In the genomic region with DNA sequence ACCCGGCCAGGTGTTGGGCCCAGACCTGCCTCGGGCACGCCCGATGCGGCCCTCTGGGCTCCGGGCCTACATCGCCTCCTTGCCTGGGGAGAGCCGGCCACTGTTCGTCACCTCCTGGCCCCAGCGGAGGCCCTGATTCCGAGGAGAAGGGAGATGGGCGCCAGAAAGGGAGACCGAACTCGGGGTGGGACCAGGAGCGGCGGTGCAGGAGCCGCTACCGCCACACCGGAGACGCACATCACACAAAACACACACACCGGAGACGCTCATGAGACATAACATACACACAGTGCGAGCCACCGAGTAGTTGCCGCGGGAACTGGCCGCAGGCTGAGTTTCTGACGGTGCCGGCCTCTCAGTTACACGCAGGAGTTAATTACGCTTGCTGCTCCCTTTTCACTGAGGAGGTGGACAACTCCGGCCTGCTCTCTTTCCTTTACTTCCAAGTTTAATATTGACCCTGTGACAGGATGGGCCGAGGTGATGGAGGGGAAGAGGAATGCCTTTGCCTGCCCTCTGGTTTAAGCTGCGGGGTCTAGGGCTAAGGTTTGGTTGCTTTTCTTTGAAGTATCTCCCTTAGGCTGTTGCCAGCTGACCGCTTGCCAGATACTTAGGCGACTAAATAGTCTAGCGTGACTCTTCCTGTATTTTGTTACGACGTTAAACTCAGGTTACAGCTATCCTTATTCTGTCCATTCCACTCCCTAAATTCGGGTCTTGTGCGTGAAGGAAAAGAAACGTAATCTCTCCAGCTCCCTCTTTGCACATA, we compare ENCODE assay signal across 8 cellular contexts. TPM values are rescaled to one million over a fixed set of nuclear protein-coding genes. Genes with fewer than 3 reads are reported as not detected.
A peak's percentile ranks its signal among the peaks of the same experiment; 100 is the strongest.
DNase-seq lines count a peak whose midpoint lies in the region; ATAC-seq, FAIRE-seq and TF ChIP-seq lines count a peak whose summit lies in the region.

No MANE protein-coding gene starts in this region.

- no peaks in the 10 kb centered on the region for H3K27me3 Mint-ChIP-seq in activated CD4-positive, alpha-beta memory T cell treated with anti-CD3 and anti-CD28 coated beads for 36 hours
- H3K27me3 Mint-ChIP-seq in naive thymus-derived CD4-positive, alpha-beta T cell: peaks cover 0 to 2% (median 0%) of the 10 kb centered on the region in 5 donors

- H3K9me3 ChIP-seq in fibroblast of lung (ENCODE audit: control insufficient read depth, insufficient read depth, low read depth, low read length) (no peaks in the 10 kb centered on the region), transverse colon (no peaks in the 10 kb centered on the region)
- H3K9me3 ChIP-seq in naive thymus-derived CD4-positive, alpha-beta T cell (ENCODE audit: control insufficient read depth in 2 of 3, low read length in 3 of 3): no peaks in the 10 kb centered on the region

- no peak for TF ChIP-seq CTCF in fibroblast of lung (conservative IDR thresholded peaks at IDR 0.05 in 1 of 2, IDR thresholded peaks at IDR 0.05 in 1 of 2; ENCODE audit: low read depth in 1 of 2, low read length in 2 of 2)
- TF ChIP-seq CTCF in transverse colon (IDR thresholded peaks at IDR 0.05): no peak

- TF ChIP-seq EP300 in transverse colon (IDR thresholded peaks at IDR 0.05; ENCODE audit: low read depth): no peak

- CTCF ChIA-PET in activated CD4-positive, alpha-beta memory T cell treated with anti-CD3 and anti-CD28 coated beads for 36 hours (lab: Charles Lee): interaction anchor here (0.7 to 2.1 kb wide), 14 partner anchors 9 to 110 kb away, joined by 3 to 24 read pairs (median 4); a partner anchor contains a TSS
- CTCF ChIA-PET in naive thymus-derived CD4-positive, alpha-beta T cell (lab: Charles Lee): interaction anchor here (0.7 to 1.6 kb wide), 4 partner anchors 12 to 110 kb away, joined by 3 to 5 read pairs (median 4); a partner anchor contains a TSS

- peaks cover 2% of the 10 kb centered on the region for H3K36me3 ChIP-seq in fibroblast of lung (ENCODE audit: control insufficient read depth, insufficient read depth, low read length)
- peaks cover 0 to 7% (median 0%) of the 10 kb centered on the region in 3 experiments for H3K36me3 ChIP-seq in naive thymus-derived CD4-positive, alpha-beta T cell (ENCODE audit: control insufficient read depth in 2 of 3, insufficient read depth in 3 of 3, low read length in 3 of 3)
- peaks cover 0 to 1% (median 0%) of the 10 kb centered on the region in 4 donors for H3K36me3 ChIP-seq in transverse colon

- H3K4me3 Mint-ChIP-seq in activated CD4-positive, alpha-beta memory T cell treated with anti-CD3 and anti-CD28 coated beads for 36 hours: peak overlapping the region; percentile 91
- H3K4me3 Mint-ChIP-seq in naive thymus-derived CD4-positive, alpha-beta T cell: peak overlapping the region; percentile 91 to 100 (median 95)

- peak; percentile 53 for ATAC-seq in HG02938 (IDR thresholded peaks at IDR 0.05; ENCODE audit: unreplicated experiment)
- peak; percentile 46 for ATAC-seq in naive thymus-derived CD4-positive, alpha-beta T cell

- H3K27ac ChIP-seq in fibroblast of lung (ENCODE audit: insufficient read depth, low read length): peak overlapping the region; percentile 97
- peak overlapping the region; percentile 95 for H3K27ac ChIP-seq in naive thymus-derived CD4-positive, alpha-beta T cell (ENCODE audit: low read depth, low read length)
- peak overlapping the region; percentile 95 to 99 (median 96) for H3K27ac ChIP-seq in transverse colon

- POLR2A ChIA-PET in activated CD4-positive, alpha-beta memory T cell treated with anti-CD3 and anti-CD28 coated beads for 36 hours (lab: Charles Lee): interaction anchor here (0.8 to 4.0 kb wide), 12 partner anchors 10 to 1173 kb away, joined by 3 to 29 read pairs (median 5); a partner anchor contains a TSS
- POLR2A ChIA-PET in naive thymus-derived CD4-positive, alpha-beta T cell (lab: Charles Lee): interaction anchor here (0.5 to 5.0 kb wide), 33 partner anchors 10 to 1314 kb away, joined by 3 to 73 read pairs (median 5); a partner anchor contains a TSS

- H3K4me1 Mint-ChIP-seq in activated CD4-positive, alpha-beta memory T cell treated with anti-CD3 and anti-CD28 coated beads for 36 hours (ENCODE audit: low read depth): peaks cover 63% of the 10 kb centered on the region
- peaks cover 32 to 89% (median 76%) of the 10 kb centered on the region in 7 donors for H3K4me1 Mint-ChIP-seq in naive thymus-derived CD4-positive, alpha-beta T cell

- peak overlapping the region; percentile 90 for H3K4me2 ChIP-seq in fibroblast of lung (ENCODE audit: extremely low read depth, insufficient read depth, low read length)

- H3K36me3 Mint-ChIP-seq in activated CD4-positive, alpha-beta memory T cell treated with anti-CD3 and anti-CD28 coated beads for 36 hours: peaks cover 21% of the 10 kb centered on the region
- H3K36me3 Mint-ChIP-seq in naive thymus-derived CD4-positive, alpha-beta T cell: peaks cover 7 to 18% (median 10%) of the 10 kb centered on the region in 5 donors

- H3K27ac Mint-ChIP-seq in activated CD4-positive, alpha-beta memory T cell treated with anti-CD3 and anti-CD28 coated beads for 36 hours: peak overlapping the region; percentile 94
- H3K27ac Mint-ChIP-seq in naive thymus-derived CD4-positive, alpha-beta T cell: peak overlapping the region; percentile 92 to 99 (median 98)

- FAIRE-seq in GM18507 (lab: Jason Lieb, UNC): peak; percentile 61

- WGBS in transverse colon (ENCODE audit: low coverage in 1 of 2), 2 donors: 0% methylated on average over 33 to 36 of the region's 42 CpGs

- H2AFZ ChIP-seq in fibroblast of lung (ENCODE audit: low read length): peak overlapping the region; percentile 47

- H3K79me2 ChIP-seq in fibroblast of lung (ENCODE audit: control insufficient read depth, insufficient read depth, low read length): peaks cover 53% of the 10 kb centered on the region

- TF ChIP-seq POLR2A in transverse colon (IDR thresholded peaks at IDR 0.05): no peak

- in situ Hi-C loops in transverse colon (cut with MboI; ENCODE audit: low pct_ligation_motif_present in 1 of 4, low pct_unique_long_range_greater_than_20kb in 1 of 4, low sequenced_read_pairs in 3 of 4): no loop called here

- no peaks in the 10 kb centered on the region for H3K9me3 Mint-ChIP-seq in activated CD4-positive, alpha-beta memory T cell treated with anti-CD3 and anti-CD28 coated beads for 36 hours
- no peaks in the 10 kb centered on the region for H3K9me3 Mint-ChIP-seq in naive thymus-derived CD4-positive, alpha-beta T cell

- intact Hi-C loops in activated CD4-positive, alpha-beta memory T cell treated with anti-CD3 and anti-CD28 coated beads for 36 hours (cut with micrococcal nuclease): loop anchor here (1.0 to 10.0 kb wide), 8 partner anchors 103 to 1170 kb away; a partner anchor contains a TSS
- intact Hi-C loops in naive thymus-derived CD4-positive, alpha-beta T cell (cut with micrococcal nuclease): loop anchor here (1.0 to 10.0 kb wide), 13 partner anchors 61 to 1173 kb away; a partner anchor contains a TSS
- intact Hi-C loops in transverse colon (cut with DNase I; ENCODE audit: low total_unique reads): no loop called here

- H3K27me3 ChIP-seq in fibroblast of lung (ENCODE audit: control insufficient read depth, insufficient read depth, low read length) (no peaks in the 10 kb centered on the region), transverse colon (no peaks in the 10 kb centered on the region)
- no peaks in the 10 kb centered on the region for H3K27me3 ChIP-seq in naive thymus-derived CD4-positive, alpha-beta T cell (ENCODE audit: control insufficient read depth in 2 of 2, insufficient read depth in 2 of 2, low read length in 2 of 2)

- peak; percentile 43 to 64 for DNase-seq in AML-193 (lab: John Stamatoyannopoulos, UW)
- peak; percentile 15 for DNase-seq in GM18507 (ENCODE audit: extremely low spot score, insufficient read length, low read depth)
- DNase-seq in NCI-H146 treated with DMSO at 0.1 percent for 48 hours (lab: John Stamatoyannopoulos, UW; ENCODE audit: unreplicated experiment): peak; percentile 52
- peak; percentile 66 for DNase-seq in activated CD4-positive, alpha-beta memory T cell treated with anti-CD3 and anti-CD28 coated beads for 36 hours
- peak; percentile 61 to 67 for DNase-seq in fibroblast of lung (ENCODE audit: low read depth in 2 of 2)
- peak in 4 of 9 donors; percentile 15 to 71 (median 53) for DNase-seq in naive thymus-derived CD4-positive, alpha-beta T cell
- DNase-seq in transverse colon: peak; percentile 44

- peak overlapping the region; percentile 91 to 100 (median 99) for H3K4me3 ChIP-seq in fibroblast of lung (replicated peaks in 1 of 4; ENCODE audit: control extremely low read depth in 1 of 4, insufficient read depth in 1 of 4, low read depth in 3 of 4, low read length in 4 of 4)
- H3K4me3 ChIP-seq in naive thymus-derived CD4-positive, alpha-beta T cell (ENCODE audit: low read length): peak overlapping the region; percentile 89
- H3K4me3 ChIP-seq in transverse colon: peak overlapping the region; percentile 73 to 91 (median 82)

- no peaks in the 10 kb centered on the region for H4K20me1 ChIP-seq in fibroblast of lung (ENCODE audit: control insufficient read depth, extremely low read depth, insufficient read depth, low read length)

- peaks cover 2% of the 10 kb centered on the region for H3K4me1 ChIP-seq in fibroblast of lung (ENCODE audit: control insufficient read depth, extremely low read depth, insufficient read depth, low read length)
- peaks cover 37 to 56% of the 10 kb centered on the region in 2 donors for H3K4me1 ChIP-seq in naive thymus-derived CD4-positive, alpha-beta T cell (ENCODE audit: control insufficient read depth in 2 of 2, insufficient read depth in 2 of 2, low read length in 2 of 2)
- peaks cover 7 to 47% (median 29%) of the 10 kb centered on the region in 4 donors for H3K4me1 ChIP-seq in transverse colon

- H3K9ac ChIP-seq in fibroblast of lung (ENCODE audit: insufficient read depth, low read length): peak overlapping the region; percentile 93

RNA-seq across cellular contexts. Expression of a gene that starts 0.6 kb away (rescaled TPM):
- total RNA-seq in activated CD4-positive, alpha-beta memory T cell treated with anti-CD3 and anti-CD28 coated beads for 36 hours: 100 to 1,000 TPM; 231 to 236 TPM
- 117 and 129 TPM in 2 replicates for total RNA-seq in fibroblast of lung
- polyA plus RNA-seq in fibroblast of lung: 103 and 116 TPM in 2 replicates
- polyA plus RNA-seq in fibroblast of lung (2012): 113 and 118 TPM in 2 replicates
- 1.5 and 6.5 TPM in 2 replicates for polyA minus RNA-seq in fibroblast of lung (ENCODE audit: low replicate concordance)
- total RNA-seq in naive thymus-derived CD4-positive, alpha-beta T cell: 100 to 1,000 TPM; 129 to 172 (median 160) TPM
- 100 to 1,000 TPM in 1 of 2 donors, 10 to 100 TPM in 1; 78.2 to 138 TPM for polyA plus RNA-seq in naive thymus-derived CD4-positive, alpha-beta T cell
- 10 to 100 TPM; 55.7 to 95.7 (median 71.9) TPM for total RNA-seq in transverse colon

RNA-seq across cellular contexts. Expression of a gene that starts 12.9 kb away (rescaled TPM):
- 10 to 100 TPM; 39.5 to 43.2 TPM for total RNA-seq in activated CD4-positive, alpha-beta memory T cell treated with anti-CD3 and anti-CD28 coated beads for 36 hours
- total RNA-seq in fibroblast of lung (23.8 and 32.1 TPM in 2 replicates), transverse colon (10 to 100 TPM in 2 of 4 donors, 1 to 10 TPM in 2; 5.0 to 15.0 (median 11.0) TPM)
- polyA plus RNA-seq in fibroblast of lung: 20.6 and 22.2 TPM in 2 replicates
- polyA plus RNA-seq in fibroblast of lung (2012): 15.7 and 20.6 TPM in 2 replicates
- 0.75 and 1.3 TPM in 2 replicates for polyA minus RNA-seq in fibroblast of lung (ENCODE audit: low replicate concordance)
- total RNA-seq in naive thymus-derived CD4-positive, alpha-beta T cell: 10 to 100 TPM; 24.1 to 32.7 (median 27.1) TPM
- 10 to 100 TPM; 27.6 to 37.3 TPM for polyA plus RNA-seq in naive thymus-derived CD4-positive, alpha-beta T cell
